1 cellular context compared by ENCODE assay signal in genomic region chr10:88553116-88553752, GRCh38.
TF ChIP-seq lines count a peak whose summit lies in the region.

No MANE protein-coding gene starts in this region.

TF ChIP-seq in GM23338, 12 proteins besides CTCF, POLR2A, EP300 and RAD21 (continued from another document):
- TF ChIP-seq REST (IDR thresholded peaks at IDR 0.05; ENCODE audit: unreplicated experiment), result no peak
- no peak for TF ChIP-seq POLR2AphosphoS5 (IDR thresholded peaks at IDR 0.05; ENCODE audit: low read depth)
